Comparison of ENCODE assay signal across 22 cellular contexts in genomic region chr13:104625196-104625595, GRCh38.
"Had no signal": no experiment of that assay in that cellular context is flagged by ENCODE, and none has a peak within 500 bp of the region (broad histone marks: within the 10 kb centered on the region; RNA-seq: fewer than 3 reads in every experiment).

No MANE protein-coding gene starts in this region.

- ATAC-seq: gastrocnemius medialis; left cardiac atrium; lower lobe of right lung; natural killer cell treated with Interleukin-12 subunit alpha and Interleukin-12 subunit beta and Interleukin-15 and Interleukin-18, amount 100 ng/mL, for 72 hours; psoas muscle; sciatic nerve had no signal

- H3K36me3 Mint-ChIP-seq: immature natural killer cell; memory B cell; natural killer cell treated with Interleukin-12 subunit alpha and Interleukin-12 subunit beta and Interleukin-15 and Interleukin-18, amount 100 ng/mL, for 72 hours had no signal

- H3K4me3 Mint-ChIP-seq: immature natural killer cell; memory B cell; natural killer cell treated with Interleukin-12 subunit alpha and Interleukin-12 subunit beta and Interleukin-15 and Interleukin-18, amount 100 ng/mL, for 72 hours had no signal

- H3K4me3 ChIP-seq: esophagus muscularis mucosa, gastrocnemius medialis, left ventricle myocardium inferior, lower lobe of right lung, psoas muscle, spleen had no signal

- FAIRE-seq: keratinocyte, urothelium cell line had no signal

- H3K27ac Mint-ChIP-seq: immature natural killer cell; memory B cell; natural killer cell treated with Interleukin-12 subunit alpha and Interleukin-12 subunit beta and Interleukin-15 and Interleukin-18, amount 100 ng/mL, for 72 hours had no signal

- H3K4me1 Mint-ChIP-seq: immature natural killer cell, memory B cell had no signal

- H3K27ac ChIP-seq: epithelial cell of prostate, esophagus muscularis mucosa, gastrocnemius medialis, left ventricle myocardium inferior, lower lobe of right lung, neutrophil, psoas muscle, spleen had no signal

- H3K9me3 ChIP-seq: esophagus muscularis mucosa, gastrocnemius medialis, left ventricle myocardium inferior, lower lobe of right lung, neutrophil, psoas muscle, spleen had no signal

- H3K27me3 Mint-ChIP-seq: memory B cell; natural killer cell treated with Interleukin-12 subunit alpha and Interleukin-12 subunit beta and Interleukin-15 and Interleukin-18, amount 100 ng/mL, for 72 hours had no signal

- H3K36me3 ChIP-seq: esophagus muscularis mucosa, gastrocnemius medialis, left ventricle myocardium inferior, lower lobe of right lung, neutrophil, spleen had no signal

- H3K27me3 ChIP-seq: esophagus muscularis mucosa, gastrocnemius medialis, neutrophil, spleen had no signal

- DNase-seq: effector memory CD4-positive, alpha-beta T cell; gastrocnemius medialis; immature natural killer cell; left cardiac atrium; left ventricle myocardium inferior; lower lobe of right lung; midbrain; psoas muscle; spleen; stimulated activated CD4-positive, alpha-beta T cell treated with anti-CD3 and anti-CD28 coated beads, Interleukin-15, amount 100 ng/mL, for 24 hours; stimulated activated CD4-positive, alpha-beta T cell treated with anti-CD3 and anti-CD28 coated beads, Interleukin-1b, Interleukin-23, amount 100 ng/mL, for 48 hours; stimulated activated CD4-positive, alpha-beta T cell treated with anti-CD3 and anti-CD28 coated beads, Interleukin-4, amount 100 ng/mL, for 24 hours; stimulated activated naive CD4-positive, alpha-beta T cell treated with Interleukin-2 at 50 U/mL for 16 hours; trophoblast cell had no signal

- H3K4me1 ChIP-seq: esophagus muscularis mucosa, gastrocnemius medialis, left ventricle myocardium inferior, lower lobe of right lung, psoas muscle, spleen had no signal
